In genomic region chr6:136550330-136551071, GRCh38 we compare ENCODE assay signal across 8 cellular contexts. TPM values are rescaled to one million over a fixed set of nuclear protein-coding genes. Genes with fewer than 3 reads are reported as not detected.
DNase-seq lines count a peak whose midpoint lies in the region; ATAC-seq, FAIRE-seq and TF ChIP-seq lines count a peak whose summit lies in the region.

Gene MAP7, minus strand, starts transcription at chr6:136550422. Its CDS starts 14 bp downstream, at chr6:136550408.

- TF ChIP-seq CTCF in gastroesophageal sphincter (IDR thresholded peaks at IDR 0.05), result peak; percentile 52 to 92 (median 68)
- TF ChIP-seq CTCF in neutrophil (IDR thresholded peaks at IDR 0.05), result peak; percentile 79

- ATAC-seq in GM19351 (IDR thresholded peaks at IDR 0.05; ENCODE audit: unreplicated experiment) (peak; percentile 72), HG03460 (IDR thresholded peaks at IDR 0.05; ENCODE audit: unreplicated experiment) (peak; percentile 58), gastroesophageal sphincter (peak; percentile 72)

- no peak within 1 kb of the TSS for H3K9ac ChIP-seq in BLaER1

- peak; percentile 12 for DNase-seq in RCC 7860 (ENCODE audit: low spot score)
- DNase-seq in activated effector memory CD4-positive, alpha-beta T cell treated with Interleukin-2 at 50 U/mL for 16 hours, result peak; percentile 48

- no peak for FAIRE-seq in RCC 7860 (lab: Jason Lieb, UNC)

- peak within 1 kb of the TSS; percentile 93 for H3K4me2 ChIP-seq in BLaER1

- no peaks in the 10 kb centered on the region; the same call in 1 of the 2 replicates for H3K9me3 ChIP-seq in BLaER1
- H3K9me3 ChIP-seq in gastroesophageal sphincter, result no peaks in the 10 kb centered on the region
- no peaks in the 10 kb centered on the region for H3K9me3 ChIP-seq in neutrophil
- no peaks in the 10 kb centered on the region for H3K9me3 ChIP-seq in thymus (ENCODE audit: control insufficient read depth)

- H3K4me1 ChIP-seq in BLaER1 (peaks cover 18% of the 10 kb centered on the region), gastroesophageal sphincter (peaks cover 0 to 18% (median 11%) of the 10 kb centered on the region in 3 donors), neutrophil (ENCODE audit: control insufficient read depth in 1 of 2, insufficient read depth in 1 of 2, low read depth in 1 of 2, low read length in 1 of 2) (peaks cover 14 to 15% of the 10 kb centered on the region in 2 experiments), thymus (ENCODE audit: control insufficient read depth, insufficient read depth, low read length) (peaks cover 10% of the 10 kb centered on the region)

- TF ChIP-seq EP300 in gastroesophageal sphincter (IDR thresholded peaks at IDR 0.05), result no peak

- peak within 1 kb of the TSS; percentile 71 for H3K4me3 ChIP-seq in BLaER1
- peak within 1 kb of the TSS; percentile 58 to 75 for H3K4me3 ChIP-seq in gastroesophageal sphincter
- H3K4me3 ChIP-seq in neutrophil (ENCODE audit: low read depth in 1 of 2, low read length in 1 of 2), result peak within 1 kb of the TSS; percentile 33 to 67
- H3K4me3 ChIP-seq in thymus (ENCODE audit: low read length), result peak within 1 kb of the TSS; percentile 49

- peaks cover 31% of the 10 kb centered on the region for H4K20me1 ChIP-seq in BLaER1

- H3K36me3 ChIP-seq in BLaER1, result no peaks in the 10 kb centered on the region
- peaks cover 0 to 5% of the 10 kb centered on the region in 2 donors for H3K36me3 ChIP-seq in gastroesophageal sphincter
- peaks cover 19% of the 10 kb centered on the region for H3K36me3 ChIP-seq in neutrophil
- no peaks in the 10 kb centered on the region for H3K36me3 ChIP-seq in thymus (ENCODE audit: control insufficient read depth, insufficient read depth)

- H3K27me3 ChIP-seq in BLaER1 (peaks cover 51% of the 10 kb centered on the region), gastroesophageal sphincter (peaks cover 65% of the 10 kb centered on the region), neutrophil (peaks cover 57% of the 10 kb centered on the region), thymus (ENCODE audit: control insufficient read depth, insufficient read depth) (peaks cover 19% of the 10 kb centered on the region)

- no CpG with 5 or more reads among the region's 79 CpGs for WGBS in gastroesophageal sphincter (ENCODE audit: low coverage in 1 of 2), 2 donors
- WGBS in thymus, result 2% methylated on average over 79 of the region's 79 CpGs

- no peak within 1 kb of the TSS for H3K27ac ChIP-seq in BLaER1
- H3K27ac ChIP-seq in gastroesophageal sphincter, result peak within 1 kb of the TSS in 1 of 4 donors; percentile 57
- H3K27ac ChIP-seq in neutrophil, result no peak within 1 kb of the TSS
- H3K27ac ChIP-seq in thymus (ENCODE audit: low read depth), result peak within 1 kb of the TSS; percentile 36

- no peak for TF ChIP-seq POLR2A in gastroesophageal sphincter (IDR thresholded peaks at IDR 0.05)

RNA-seq across cellular contexts. Expression of gene MAP7, which starts in this region (rescaled TPM):
- total RNA-seq in gastroesophageal sphincter, result 1 to 10 TPM; 1.1 to 6.7 (median 4.3) TPM
- 7.8 TPM for polyA plus RNA-seq in thymus
